ENCODE assay signal across 8 cellular contexts in the genomic region with DNA sequence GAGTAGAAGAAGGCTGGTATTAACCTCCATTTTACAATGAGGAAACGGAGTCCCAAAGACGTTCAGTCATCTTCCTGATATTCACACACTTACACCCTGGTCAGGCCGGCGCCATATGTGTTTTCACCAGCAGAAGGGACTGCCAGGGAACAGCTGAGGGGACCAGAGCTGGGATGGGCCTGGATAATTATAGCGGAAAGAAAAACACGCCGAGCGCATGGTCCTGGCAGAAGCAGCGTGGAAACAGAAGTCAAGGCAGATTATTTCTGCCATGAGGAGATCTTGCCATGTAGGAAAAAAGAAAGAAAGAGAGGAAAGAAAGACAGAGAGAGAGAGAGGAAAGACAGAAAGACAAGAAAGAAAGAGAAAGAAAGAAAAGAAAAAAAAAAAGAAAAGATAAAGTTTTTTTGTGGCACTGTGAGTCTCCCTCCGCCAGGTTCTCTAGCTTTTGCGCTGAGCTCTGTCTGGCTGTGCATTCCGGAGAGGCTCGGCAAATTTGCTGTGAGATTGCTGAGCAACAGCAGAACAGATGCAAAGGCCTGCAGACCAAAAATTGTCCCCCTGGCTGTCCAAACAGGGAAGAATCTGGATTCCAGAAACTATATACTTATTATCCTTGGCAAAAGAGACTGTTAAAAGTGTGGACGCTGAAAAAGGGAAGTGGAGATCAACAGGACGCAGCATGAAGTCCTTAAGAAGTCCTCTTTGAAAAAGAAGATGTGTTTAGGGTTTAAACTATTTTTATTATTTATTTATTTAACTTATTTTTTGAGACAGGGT. TPM values are rescaled to one million over a fixed set of nuclear protein-coding genes. Genes with fewer than 3 reads are reported as not detected.
A peak's percentile ranks its signal among the peaks of the same experiment; 100 is the strongest.
DNase-seq lines count a peak whose midpoint lies in the region; ATAC-seq, FAIRE-seq and TF ChIP-seq lines count a peak whose summit lies in the region.

No MANE protein-coding gene starts in this region.

- CTCF ChIA-PET in activated CD8-positive, alpha-beta T cell treated with anti-CD3 and anti-CD28 coated beads, Interleukin-2, amount 10 ng/mL, durations not matched to agents 7 days and 5 days (lab: Charles Lee) = interaction anchor here (2.6 kb wide), 1 partner anchor 10 kb away, joined by 16 read pairs; no protein-coding TSS in a partner anchor

- no peak for TF ChIP-seq CTCF in AG09309 (IDR thresholded peaks at IDR 0.05; ENCODE audit: control insufficient read depth, insufficient read depth, low read depth, low read length, missing control alignments)
- TF ChIP-seq CTCF in D721Med (IDR thresholded peaks at IDR 0.05; ENCODE audit: insufficient read depth, missing control alignments) = no peak

- peaks cover 17% of the 10 kb centered on the region for H3K36me3 Mint-ChIP-seq in IgD-negative memory B cell
- peaks cover 35% of the 10 kb centered on the region for H3K36me3 Mint-ChIP-seq in activated CD8-positive, alpha-beta T cell treated with anti-CD3 and anti-CD28 coated beads, Interleukin-2, amount 10 ng/mL, durations not matched to agents 7 days and 5 days (ENCODE audit: low read depth)

- H3K27ac Mint-ChIP-seq in IgD-negative memory B cell = peak overlapping the region; percentile 93 to 100 (median 100)
- peak overlapping the region; percentile 95 for H3K27ac Mint-ChIP-seq in activated CD8-positive, alpha-beta T cell treated with anti-CD3 and anti-CD28 coated beads, Interleukin-2, amount 10 ng/mL, durations not matched to agents 7 days and 5 days

- peaks cover 2% of the 10 kb centered on the region for H3K27me3 Mint-ChIP-seq in IgD-negative memory B cell
- no peaks in the 10 kb centered on the region for H3K27me3 Mint-ChIP-seq in activated CD8-positive, alpha-beta T cell treated with anti-CD3 and anti-CD28 coated beads, Interleukin-2, amount 10 ng/mL, durations not matched to agents 7 days and 5 days (ENCODE audit: low read depth)

- FAIRE-seq in D721Med (lab: Jason Lieb, UNC) = no peak

- H3K9me3 ChIP-seq in iPS-18c (ENCODE audit: control insufficient read depth, insufficient read depth, low read length) = no peaks in the 10 kb centered on the region

- peaks cover 21 to 24% (median 22%) of the 10 kb centered on the region in 3 donors for H3K4me1 Mint-ChIP-seq in IgD-negative memory B cell
- H3K4me1 Mint-ChIP-seq in activated CD8-positive, alpha-beta T cell treated with anti-CD3 and anti-CD28 coated beads, Interleukin-2, amount 10 ng/mL, durations not matched to agents 7 days and 5 days (ENCODE audit: low read depth) = peaks cover 40% of the 10 kb centered on the region

- peak overlapping the region; percentile 97 for H3K27ac ChIP-seq in substantia nigra (ENCODE audit: low read depth, low read length, poor library complexity, severe bottlenecking)

- H3K4me3 Mint-ChIP-seq in IgD-negative memory B cell = peak overlapping the region; percentile 90 to 100 (median 100)
- H3K4me3 Mint-ChIP-seq in activated CD8-positive, alpha-beta T cell treated with anti-CD3 and anti-CD28 coated beads, Interleukin-2, amount 10 ng/mL, durations not matched to agents 7 days and 5 days = peak overlapping the region; percentile 87

- no peaks in the 10 kb centered on the region for H3K9me3 Mint-ChIP-seq in IgD-negative memory B cell
- no peaks in the 10 kb centered on the region for H3K9me3 Mint-ChIP-seq in activated CD8-positive, alpha-beta T cell treated with anti-CD3 and anti-CD28 coated beads, Interleukin-2, amount 10 ng/mL, durations not matched to agents 7 days and 5 days (ENCODE audit: insufficient read depth)

- DNase-seq in AG09309 (ENCODE audit: low read depth) (no peak), substantia nigra (lab: John Stamatoyannopoulos, UW) (peak in 1 of 49 donors; percentile 45), hippocampal formation (lab: John Stamatoyannopoulos, UW) (no peak), T-helper 9 cell (no peak), D721Med (ENCODE audit: insufficient read length, low spot score) (no peak)
- peak; percentile 45 for DNase-seq in activated CD8-positive, alpha-beta T cell treated with anti-CD3 and anti-CD28 coated beads, Interleukin-2, amount 10 ng/mL, durations not matched to agents 7 days and 5 days

- POLR2A ChIA-PET in activated CD8-positive, alpha-beta T cell treated with anti-CD3 and anti-CD28 coated beads, Interleukin-2, amount 10 ng/mL, durations not matched to agents 7 days and 5 days (lab: Charles Lee) = interaction anchor here (0.6 to 10.0 kb wide), 8 partner anchors 10 to 509 kb away, joined by 3 to 187 read pairs (median 15); partner anchors contain the start of genes C2CD3 and PPME1

- peak overlapping the region; percentile 65 for H3K4me3 ChIP-seq in AG09309 (ENCODE audit: control insufficient read depth, low read depth, low read length)
- H3K4me3 ChIP-seq in iPS-18c (ENCODE audit: insufficient read depth, low read depth, low read length) = peak overlapping the region; percentile 21; the same call in 1 of the 2 replicates

- no peak for ATAC-seq in activated CD8-positive, alpha-beta T cell treated with anti-CD3 and anti-CD28 coated beads, Interleukin-2, amount 10 ng/mL, durations not matched to agents 7 days and 5 days

RNA-seq across cellular contexts. Expression of gene UCP2, which starts 1.3 kb away (rescaled TPM):
- polyA plus RNA-seq in IgD-negative memory B cell = 1,475 TPM
- total RNA-seq in activated CD8-positive, alpha-beta T cell treated with anti-CD3 and anti-CD28 coated beads, Interleukin-2, amount 10 ng/mL, durations not matched to agents 7 days and 5 days = 100 to 1,000 TPM; 205 to 218 TPM

RNA-seq across cellular contexts. Expression of gene UCP3, which starts 24.9 kb away (rescaled TPM):
- 0.19 TPM for polyA plus RNA-seq in IgD-negative memory B cell
- total RNA-seq in activated CD8-positive, alpha-beta T cell treated with anti-CD3 and anti-CD28 coated beads, Interleukin-2, amount 10 ng/mL, durations not matched to agents 7 days and 5 days = 1 to 10 TPM; 2.9 TPM

RNA-seq across cellular contexts. Expression of gene DNAJB13, which starts 33.1 kb away (rescaled TPM):
- 0.35 TPM for polyA plus RNA-seq in IgD-negative memory B cell
- total RNA-seq in activated CD8-positive, alpha-beta T cell treated with anti-CD3 and anti-CD28 coated beads, Interleukin-2, amount 10 ng/mL, durations not matched to agents 7 days and 5 days = not detected
